ENCODE assay signal across 22 cellular contexts in genomic region chr13:20477394-20477793, GRCh38.
"Had no signal": no experiment of that assay in that cellular context is flagged by ENCODE, and none has a peak within 500 bp of the region (broad histone marks: within the 10 kb centered on the region; RNA-seq: fewer than 3 reads in every experiment).

No MANE protein-coding gene starts in this region.

- H3K4me3 ChIP-seq: colonic mucosa, left ventricle myocardium inferior, lung, mucosa of descending colon, psoas muscle, smooth muscle cell, suprapubic skin, tibial artery, upper lobe of right lung had no signal

- H3K9me3 Mint-ChIP-seq: activated naive CD4-positive, alpha-beta T cell treated with anti-CD3 and anti-CD28 coated beads for 36 hours; neural crest cell; stimulated activated memory B cell treated with anti-CD40 and anti-IgM and Interleukin-4, amounts not matched to agents 10 μg/mL and 1 μg/mL and 100 μg/mL, for 72 hours; T-helper 2 cell treated with Interferon-gamma antibody and Interleukin-4, amounts not matched to agents 5 μg/mL and 100 μg/mL, for 36 hours had no signal

- H3K27ac ChIP-seq: colonic mucosa, left ventricle myocardium inferior, parathyroid adenoma, psoas muscle, suprapubic skin, tibial artery, upper lobe of right lung had no signal

- H3K4me3 Mint-ChIP-seq: neural crest cell; stimulated activated memory B cell treated with anti-CD40 and anti-IgM and Interleukin-4, amounts not matched to agents 10 μg/mL and 1 μg/mL and 100 μg/mL, for 72 hours had no signal

- H3K9me3 ChIP-seq: colonic mucosa, left ventricle myocardium inferior, mucosa of descending colon, psoas muscle, suprapubic skin, tibial artery, upper lobe of right lung had no signal

- H3K4me1 ChIP-seq: colonic mucosa, left ventricle myocardium inferior, parathyroid adenoma, psoas muscle, suprapubic skin, tibial artery, upper lobe of right lung had no signal

- H3K27me3 ChIP-seq: colonic mucosa, suprapubic skin, tibial artery, upper lobe of right lung had no signal

- H3K27ac Mint-ChIP-seq: stimulated activated memory B cell treated with anti-CD40 and anti-IgM and Interleukin-4, amounts not matched to agents 10 μg/mL and 1 μg/mL and 100 μg/mL, for 72 hours had no signal

- ATAC-seq: mucosa of descending colon; psoas muscle; stimulated activated memory B cell treated with anti-CD40 and anti-IgM and Interleukin-4, amounts not matched to agents 10 μg/mL and 1 μg/mL and 100 μg/mL, for 72 hours; upper lobe of right lung had no signal

- H3K36me3 ChIP-seq: colonic mucosa, left ventricle myocardium inferior, upper lobe of right lung had no signal

- H3K27me3 Mint-ChIP-seq: stimulated activated memory B cell treated with anti-CD40 and anti-IgM and Interleukin-4, amounts not matched to agents 10 μg/mL and 1 μg/mL and 100 μg/mL, for 72 hours had no signal

- DNase-seq: activated CD4-positive, alpha-beta T cell treated with anti-CD3 and anti-CD28 coated beads for 4 hours; activated effector memory CD4-positive, alpha-beta T cell treated with anti-CD3 and anti-CD28 coated beads, Interleukin-2, amount 50 U/mL, for 16 hours; activated naive CD4-positive, alpha-beta T cell treated with anti-CD3 and anti-CD28 coated beads for 36 hours; colonic mucosa; effector memory CD4-positive, alpha-beta T cell; left ventricle myocardium inferior; mucosa of descending colon; occipital lobe; psoas muscle; stimulated activated CD4-positive, alpha-beta T cell treated with anti-CD3 and anti-CD28 coated beads, Interleukin-1b, Interleukin-23, amount 100 ng/mL, for 48 hours; stimulated activated CD4-positive, alpha-beta T cell treated with anti-CD3 and anti-CD28 coated beads, Interleukin-4, amount 100 ng/mL, for 4 hours; stimulated activated CD8-positive, alpha-beta memory T cell treated with anti-CD3 and anti-CD28 coated beads, Interleukin-4, amount 100 ng/mL, for 48 hours; T-helper 1 cell; tibial artery; upper lobe of right lung had no signal
